38 cellular contexts compared by ENCODE assay signal in the genomic region with DNA sequence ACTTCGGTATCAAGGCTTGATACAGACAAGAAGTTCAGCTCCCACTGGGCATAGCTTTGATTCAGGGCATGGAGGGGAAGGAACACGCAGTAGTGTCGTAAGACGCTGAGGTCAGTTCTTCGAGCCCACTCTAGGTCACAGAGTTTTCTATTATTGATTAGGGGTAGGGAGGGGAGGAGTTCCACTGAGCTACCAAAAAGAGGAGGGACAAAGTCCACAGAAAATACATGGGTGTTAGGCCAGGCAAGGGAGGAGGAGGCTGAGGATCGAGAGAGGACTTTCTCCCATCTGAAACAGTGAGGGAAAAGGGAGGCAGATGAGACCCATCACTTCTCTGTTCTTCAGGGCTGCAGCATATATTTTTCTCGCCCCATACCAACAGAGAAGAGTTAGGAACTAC.
"Had no signal": no experiment of that assay in that cellular context is flagged by ENCODE, and none has a peak within 500 bp of the region (broad histone marks: within the 10 kb centered on the region; RNA-seq: fewer than 3 reads in every experiment).

No MANE protein-coding gene starts in this region.

- H3K4me1 ChIP-seq: adrenal gland, ascending aorta had no signal

- H3K4me1 Mint-ChIP-seq: activated B cell treated with CpG ODN at 0.5 μM for 24 hours; activated CD4-positive, alpha-beta T cell treated with anti-CD3 and anti-CD28 coated beads, Interleukin-2, amount 10 ng/mL, durations not matched to agents 24 days and 14 days; activated naive CD8-positive, alpha-beta T cell treated with anti-CD3 and anti-CD28 coated beads for 36 hours; activated T-helper 17 cell treated with anti-CD3 and anti-CD28 coated beads, Interleukin-2, amount 50 U/mL, for 72 hours; central memory CD8-positive, alpha-beta T cell had no signal

- H3K27ac ChIP-seq: adrenal gland, ascending aorta, cardiac muscle cell, VCaP had no signal

- H3K9me3 Mint-ChIP-seq: activated B cell treated with CpG ODN at 0.5 μM for 24 hours; activated CD4-positive, alpha-beta memory T cell treated with anti-CD3 and anti-CD28 coated beads for 36 hours; activated CD4-positive, alpha-beta T cell treated with anti-CD3 and anti-CD28 coated beads, Interleukin-2, amount 10 ng/mL, durations not matched to agents 24 days and 14 days; activated CD8-positive, alpha-beta T cell treated with anti-CD3 and anti-CD28 coated beads for 36 hours; activated naive CD4-positive, alpha-beta T cell treated with anti-CD3 and anti-CD28 coated beads for 36 hours; activated naive CD4-positive, alpha-beta T cell treated with anti-CD3 and anti-CD28 coated beads, Interleukin-2, amount 50 U/mL, for 72 hours; activated naive CD8-positive, alpha-beta T cell treated with anti-CD3 and anti-CD28 coated beads for 36 hours; activated T-cell treated with anti-CD3 and anti-CD28 coated beads, Interleukin-2, amount 50 U/mL, for 4 hours; activated T-cell treated with anti-CD3 and anti-CD28 coated beads, Interleukin-2, amount 50 U/mL, for 72 hours; activated T-helper 1 cell treated with anti-CD3 and anti-CD28 coated beads, Interleukin-12 subunit alpha, Interleukin-12 subunit beta, Interleukin-2, Interleukin-4 antibody, amounts not matched to agents 30 ng/mL and 10 ng/mL and 1 ng/mL, durations not matched to agents 14 hours and 24 hours and 36 hours; activated T-helper 17 cell treated with anti-CD3 and anti-CD28 coated beads, Interleukin-2, amount 50 U/mL, for 72 hours; brain; central memory CD8-positive, alpha-beta T cell; T-helper 1 cell treated with Interleukin-12 subunit alpha and Interleukin-12 subunit beta and Interleukin-4 antibody, amounts not matched to agents 30 μg/mL and 1 μg/mL, for 36 hours; T-helper 2 cell treated with Interferon-gamma antibody and Interleukin-4, amounts not matched to agents 5 μg/mL and 100 μg/mL, for 36 hours had no signal

- FAIRE-seq: bronchial epithelial cell, TTC549 had no signal

- H3K36me3 Mint-ChIP-seq: activated CD4-positive, alpha-beta memory T cell treated with anti-CD3 and anti-CD28 coated beads for 36 hours; activated naive CD4-positive, alpha-beta T cell treated with anti-CD3 and anti-CD28 coated beads, Interleukin-2, amount 50 U/mL, for 72 hours; activated naive CD8-positive, alpha-beta T cell treated with anti-CD3 and anti-CD28 coated beads for 36 hours; brain had no signal

- H3K27me3 Mint-ChIP-seq: activated naive CD8-positive, alpha-beta T cell treated with anti-CD3 and anti-CD28 coated beads for 36 hours; brain had no signal

- DNase-seq: activated B cell treated with CpG ODN at 0.5 μM for 24 hours; activated CD4-positive, alpha-beta memory T cell treated with anti-CD3 and anti-CD28 coated beads for 36 hours; activated CD4-positive, alpha-beta T cell treated with anti-CD3 and anti-CD28 coated beads for 4 hours; activated CD4-positive, alpha-beta T cell treated with anti-CD3 and anti-CD28 coated beads, Interleukin-2, amount 10 ng/mL, durations not matched to agents 24 days and 14 days; activated CD4-positive, alpha-beta T cell treated with anti-CD3 and anti-CD28 coated beads, Interleukin-2, amount 50 U/mL, for 1 hour; activated CD4-positive, alpha-beta T cell treated with anti-CD3 and anti-CD28 coated beads, Interleukin-2, amount 50 U/mL, for 4 hours; activated CD4-positive, CD25-positive, alpha-beta regulatory T cell treated with anti-CD3 and anti-CD28 coated beads, Interleukin-2, amount 50 U/mL, for 72 hours; activated CD8-positive, alpha-beta memory T cell treated with anti-CD3 and anti-CD28 coated beads, Interleukin-2, amount 50 U/mL, for 4 hours; activated CD8-positive, alpha-beta T cell treated with anti-CD3 and anti-CD28 coated beads for 36 hours; activated effector memory CD4-positive, alpha-beta T cell treated with anti-CD3 and anti-CD28 coated beads, Interleukin-2, amount 50 U/mL, for 16 hours; activated gamma-delta T cell treated with Interleukin-2 at 50 U/mL for 16 hours; activated naive CD4-positive, alpha-beta T cell; activated naive CD4-positive, alpha-beta T cell treated with anti-CD3 and anti-CD28 coated beads for 36 hours; activated naive CD4-positive, alpha-beta T cell treated with anti-CD3 and anti-CD28 coated beads, Interleukin-2, amount 50 U/mL, for 16 hours; activated naive CD8-positive, alpha-beta T cell treated with anti-CD3 and anti-CD28 coated beads for 36 hours; activated T-cell treated with anti-CD3 and anti-CD28 coated beads for 4 hours; activated T-cell treated with anti-CD3 and anti-CD28 coated beads, Interleukin-2, amount 50 U/mL, for 1 hour; activated T-cell treated with anti-CD3 and anti-CD28 coated beads, Interleukin-2, amount 50 U/mL, for 4 hours; activated T-cell treated with anti-CD3 and anti-CD28 coated beads, Interleukin-2, amount 50 U/mL, for 72 hours; adrenal gland; amniotic stem cell; caudate nucleus; cerebellar nuclear complex; T-helper 1 cell; T-helper 2 cell; T-helper 9 cell had no signal

- H3K36me3 ChIP-seq: adrenal gland, ascending aorta, cardiac muscle cell had no signal

- H3K27ac Mint-ChIP-seq: activated B cell treated with CpG ODN at 0.5 μM for 24 hours; activated CD4-positive, alpha-beta memory T cell treated with anti-CD3 and anti-CD28 coated beads for 36 hours; activated CD4-positive, alpha-beta T cell treated with anti-CD3 and anti-CD28 coated beads, Interleukin-2, amount 10 ng/mL, durations not matched to agents 24 days and 14 days; activated CD8-positive, alpha-beta T cell treated with anti-CD3 and anti-CD28 coated beads for 36 hours; activated naive CD4-positive, alpha-beta T cell treated with anti-CD3 and anti-CD28 coated beads for 36 hours; activated naive CD8-positive, alpha-beta T cell treated with anti-CD3 and anti-CD28 coated beads for 36 hours; activated T-cell treated with anti-CD3 and anti-CD28 coated beads, Interleukin-2, amount 50 U/mL, for 72 hours; activated T-helper 1 cell treated with anti-CD3 and anti-CD28 coated beads, Interleukin-12 subunit alpha, Interleukin-12 subunit beta, Interleukin-2, Interleukin-4 antibody, amounts not matched to agents 30 ng/mL and 10 ng/mL and 1 ng/mL, durations not matched to agents 14 hours and 24 hours and 36 hours; activated T-helper 17 cell treated with anti-CD3 and anti-CD28 coated beads, Interleukin-2, amount 50 U/mL, for 72 hours; brain; T-helper 1 cell treated with Interleukin-12 subunit alpha and Interleukin-12 subunit beta and Interleukin-4 antibody, amounts not matched to agents 30 μg/mL and 1 μg/mL, for 36 hours; T-helper 2 cell treated with Interferon-gamma antibody and Interleukin-4, amounts not matched to agents 5 μg/mL and 100 μg/mL, for 36 hours had no signal

- H3K9me3 ChIP-seq: adrenal gland, ascending aorta had no signal

- H3K27me3 ChIP-seq: adrenal gland, ascending aorta, cardiac muscle cell had no signal

- H3K4me3 ChIP-seq: adrenal gland, ascending aorta, cardiac muscle cell had no signal

- ATAC-seq: activated CD8-positive, alpha-beta T cell treated with anti-CD3 and anti-CD28 coated beads for 36 hours; activated naive CD4-positive, alpha-beta T cell treated with anti-CD3 and anti-CD28 coated beads, Interleukin-2, amount 50 U/mL, for 72 hours; activated T-cell treated with anti-CD3 and anti-CD28 coated beads, Interleukin-2, amount 50 U/mL, for 4 hours; activated T-cell treated with anti-CD3 and anti-CD28 coated beads, Interleukin-2, amount 50 U/mL, for 72 hours; activated T-helper 17 cell treated with anti-CD3 and anti-CD28 coated beads, Interleukin-2, amount 50 U/mL, for 72 hours had no signal

- H3K4me3 Mint-ChIP-seq: activated B cell treated with CpG ODN at 0.5 μM for 24 hours; activated CD4-positive, alpha-beta memory T cell treated with anti-CD3 and anti-CD28 coated beads for 36 hours; activated CD4-positive, alpha-beta T cell treated with anti-CD3 and anti-CD28 coated beads, Interleukin-2, amount 10 ng/mL, durations not matched to agents 24 days and 14 days; activated CD8-positive, alpha-beta T cell treated with anti-CD3 and anti-CD28 coated beads for 36 hours; activated naive CD4-positive, alpha-beta T cell treated with anti-CD3 and anti-CD28 coated beads for 36 hours; activated naive CD8-positive, alpha-beta T cell treated with anti-CD3 and anti-CD28 coated beads for 36 hours; activated T-cell treated with anti-CD3 and anti-CD28 coated beads, Interleukin-2, amount 50 U/mL, for 4 hours; activated T-cell treated with anti-CD3 and anti-CD28 coated beads, Interleukin-2, amount 50 U/mL, for 72 hours; activated T-helper 1 cell treated with anti-CD3 and anti-CD28 coated beads, Interleukin-12 subunit alpha, Interleukin-12 subunit beta, Interleukin-2, Interleukin-4 antibody, amounts not matched to agents 30 ng/mL and 10 ng/mL and 1 ng/mL, durations not matched to agents 14 hours and 24 hours and 36 hours; activated T-helper 17 cell treated with anti-CD3 and anti-CD28 coated beads, Interleukin-2, amount 50 U/mL, for 72 hours; brain; central memory CD8-positive, alpha-beta T cell; T-helper 1 cell treated with Interleukin-12 subunit alpha and Interleukin-12 subunit beta and Interleukin-4 antibody, amounts not matched to agents 30 μg/mL and 1 μg/mL, for 36 hours; T-helper 2 cell treated with Interferon-gamma antibody and Interleukin-4, amounts not matched to agents 5 μg/mL and 100 μg/mL, for 36 hours had no signal
